In the genomic region with DNA sequence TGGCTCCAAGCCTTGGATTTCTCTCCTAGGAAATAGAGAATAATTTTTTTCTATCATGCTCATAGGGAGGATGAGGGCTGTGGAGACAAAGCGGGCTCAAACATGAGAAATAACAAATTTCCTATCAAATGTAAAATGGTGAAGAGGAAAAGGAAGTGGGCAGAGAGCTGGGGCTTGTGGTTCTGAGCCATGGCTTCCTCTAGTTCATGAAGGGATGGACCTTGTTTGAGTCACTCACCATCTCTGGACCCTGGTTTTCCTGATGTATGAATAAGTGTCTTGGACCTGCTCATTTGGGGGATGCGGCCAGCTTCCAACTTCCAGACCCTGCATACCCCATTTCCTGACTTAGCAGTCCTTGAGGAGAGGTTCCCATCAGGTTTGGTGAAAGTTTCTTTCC, we compare ENCODE assay signal across 21 cellular contexts.
"Had no signal": no experiment of that assay in that cellular context is flagged by ENCODE, and none has a peak within 500 bp of the region (broad histone marks: within the 10 kb centered on the region; RNA-seq: fewer than 3 reads in every experiment).

No MANE protein-coding gene starts in this region.

- ATAC-seq: gastroesophageal sphincter, heart left ventricle, left ventricle myocardium superior, psoas muscle, right lobe of liver, upper lobe of right lung had no signal

- H3K27ac Mint-ChIP-seq: neural progenitor cell; T-helper 1 cell treated with Interleukin-12 subunit alpha and Interleukin-12 subunit beta and Interleukin-4 antibody, amounts not matched to agents 30 μg/mL and 1 μg/mL, for 36 hours had no signal

- H3K36me3 ChIP-seq: brain microvascular endothelial cell, esophagus muscularis mucosa, gastroesophageal sphincter, heart left ventricle, neural progenitor cell, ovary, right lobe of liver, upper lobe of right lung had no signal

- DNase-seq: activated CD4-positive, alpha-beta T cell treated with anti-CD3 and anti-CD28 coated beads, Interleukin-2, amount 50 U/mL, for 1 hour; activated CD4-positive, CD25-positive, alpha-beta regulatory T cell treated with anti-CD3 and anti-CD28 coated beads, Interleukin-2, amount 50 U/mL, for 72 hours; activated naive CD4-positive, alpha-beta T cell; anterior cingulate cortex; brain microvascular endothelial cell; central memory CD4-positive, alpha-beta T cell; effector CD4-positive, alpha-beta T cell; heart left ventricle; left ventricle myocardium superior; ovary; psoas muscle; right lobe of liver; small intestine; stimulated activated CD4-positive, alpha-beta T cell treated with anti-CD3 and anti-CD28 coated beads, Interleukin-4, amount 100 ng/mL, for 1 hour; upper lobe of right lung had no signal

- H3K4me1 ChIP-seq: esophagus muscularis mucosa, gastroesophageal sphincter, heart left ventricle, neural progenitor cell, psoas muscle, right lobe of liver, upper lobe of right lung had no signal

- H3K9me3 ChIP-seq: esophagus muscularis mucosa, gastroesophageal sphincter, heart left ventricle, ovary, psoas muscle, right lobe of liver, upper lobe of right lung had no signal

- H2AFZ ChIP-seq: neural progenitor cell had no signal

- H3K27me3 ChIP-seq: brain microvascular endothelial cell, ovary, right lobe of liver, upper lobe of right lung had no signal

- H3K36me3 Mint-ChIP-seq: neural progenitor cell had no signal

- H3K9ac ChIP-seq: neural progenitor cell had no signal

- H3K4me3 Mint-ChIP-seq: neural progenitor cell; T-helper 1 cell treated with Interleukin-12 subunit alpha and Interleukin-12 subunit beta and Interleukin-4 antibody, amounts not matched to agents 30 μg/mL and 1 μg/mL, for 36 hours had no signal

- H3K4me2 ChIP-seq: neural progenitor cell had no signal

- H3K4me1 Mint-ChIP-seq: neural progenitor cell had no signal

- H3K27ac ChIP-seq: brain microvascular endothelial cell, coronary artery, esophagus muscularis mucosa, gastroesophageal sphincter, heart left ventricle, neural progenitor cell, ovary, psoas muscle, right lobe of liver, upper lobe of right lung, VCaP had no signal

- H3K4me3 ChIP-seq: coronary artery, esophagus muscularis mucosa, gastroesophageal sphincter, heart left ventricle, neural progenitor cell, ovary, psoas muscle, right lobe of liver, upper lobe of right lung had no signal
